Comparison of ENCODE assay signal across 9 cellular contexts in genomic region chr17:46977750-46978488, GRCh38. TPM values are rescaled to one million over a fixed set of nuclear protein-coding genes. Genes with fewer than 3 reads are reported as not detected.
A peak's percentile ranks its signal among the peaks of the same experiment; 100 is the strongest.
DNase-seq lines count a peak whose midpoint lies in the region; ATAC-seq and TF ChIP-seq lines count a peak whose summit lies in the region.
"Had no signal": no experiment of that assay in that cellular context is flagged by ENCODE, and none has a peak within 500 bp of the region (broad histone marks: within the 10 kb centered on the region; RNA-seq: fewer than 3 reads in every experiment).

No MANE protein-coding gene starts in this region.

- peak overlapping the region; percentile 44 to 95 (median 90) for H3K4me3 Mint-ChIP-seq in naive B cell

- no peaks in the 10 kb centered on the region for H3K9me3 ChIP-seq in right atrium auricular region

- H3K4me1 Mint-ChIP-seq in naive B cell, result peaks cover 18 to 20% (median 19%) of the 10 kb centered on the region in 3 donors

- intact Hi-C loops in left ventricle myocardium superior (cut with micrococcal nuclease), result no loop called here

- DNase-seq in right atrium auricular region (ENCODE audit: low spot score), result no peak
- no peak for DNase-seq in left ventricle myocardium superior
- no peak for DNase-seq in astrocyte of the cerebellum (ENCODE audit: low read depth)
- DNase-seq in naive B cell, result no peak
- DNase-seq in OCI-M1 (lab: John Stamatoyannopoulos, UW), result no peak
- no peak for DNase-seq in NCI-H226

- no peaks in the 10 kb centered on the region for H3K36me3 ChIP-seq in right atrium auricular region

- H3K4me1 ChIP-seq in right atrium auricular region, result peaks cover 0 to 22% of the 10 kb centered on the region in 2 donors

- peak overlapping the region in 1 of 6 donors; percentile 39 for H3K27ac Mint-ChIP-seq in naive B cell

- peak overlapping the region; percentile 46 to 66 for H3K4me3 ChIP-seq in right atrium auricular region
- peak overlapping the region; percentile 38 for H3K4me3 ChIP-seq in astrocyte of the cerebellum (ENCODE audit: low read depth, low read length)

- H3K27me3 Mint-ChIP-seq in naive B cell, result peaks cover 18 to 30% (median 25%) of the 10 kb centered on the region in 3 donors

- H3K27ac ChIP-seq in right atrium auricular region, result no peak overlapping the region

- peaks cover 0 to 1% (median 0%) of the 10 kb centered on the region in 7 donors for H3K9me3 Mint-ChIP-seq in naive B cell

- TF ChIP-seq CTCF in right atrium auricular region (IDR thresholded peaks at IDR 0.05) (no peak), astrocyte of the cerebellum (IDR thresholded peaks at IDR 0.05; ENCODE audit: low read depth, low read length, missing control alignments) (no peak)

- H3K36me3 Mint-ChIP-seq in naive B cell, result peaks cover 4% of the 10 kb centered on the region in 2 donors

- no peak for ATAC-seq in left ventricle myocardium superior
- no peak for ATAC-seq in naive B cell (ENCODE audit: low read depth in 2 of 2)
- no peak for ATAC-seq in GM21717 (IDR thresholded peaks at IDR 0.05; ENCODE audit: unreplicated experiment)
- ATAC-seq in GM19452 (IDR thresholded peaks at IDR 0.05; ENCODE audit: unreplicated experiment), result no peak

- H3K27me3 ChIP-seq in right atrium auricular region, result peaks cover 0 to 9% of the 10 kb centered on the region in 2 donors

- in situ Hi-C loops in astrocyte of the cerebellum (cut with HindIII; ENCODE audit: low sequenced_read_pairs), result no loop called here

RNA-seq across cellular contexts. Expression of gene RPRML, which starts 1.1 kb away (rescaled TPM):
- total RNA-seq in right atrium auricular region (not detected), left ventricle myocardium superior (0.32 TPM)
- polyA plus RNA-seq in naive B cell (ENCODE audit: low read depth in 6 of 6), result 1 to 10 TPM in 1 of 6 donors, under 1 TPM in 4, not detected in 1; 0.42 to 1.5 (median 0.82) TPM
- total RNA-seq: fibroblast of villous mesenchyme had no signal

RNA-seq across cellular contexts. Expression of gene GOSR2, which starts 55.0 kb away (rescaled TPM):
- 10 to 100 TPM; 35.9 to 38.6 TPM for total RNA-seq in right atrium auricular region
- total RNA-seq in left ventricle myocardium superior, result 35.2 TPM
- 10 to 100 TPM; 47.7 to 82.4 (median 58.1) TPM for polyA plus RNA-seq in naive B cell (ENCODE audit: low read depth in 6 of 6)
